In the genomic region with DNA sequence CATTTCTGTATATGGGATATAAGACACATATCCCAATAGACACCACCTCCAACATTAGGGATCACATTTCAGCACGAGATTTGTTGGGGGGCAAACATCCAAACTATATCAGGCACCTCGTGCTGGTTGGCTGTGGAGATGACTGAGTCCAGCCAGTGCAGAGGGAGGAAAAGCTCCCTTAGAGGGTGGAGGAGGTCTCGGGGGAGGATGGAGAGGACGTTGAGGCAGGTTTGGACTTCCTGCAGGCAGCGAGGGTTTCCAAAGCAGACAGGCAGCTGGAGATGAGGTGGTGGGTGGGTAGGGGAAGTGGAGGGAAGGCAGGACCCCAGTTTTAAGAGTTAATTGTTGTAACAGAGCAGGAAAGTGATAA, we compare ENCODE assay signal across 23 cellular contexts. TPM values are rescaled to one million over a fixed set of nuclear protein-coding genes. Genes with fewer than 3 reads are reported as not detected.
DNase-seq lines count a peak whose midpoint lies in the region; ATAC-seq and TF ChIP-seq lines count a peak whose summit lies in the region.
"Had no signal": no experiment of that assay in that cellular context is flagged by ENCODE, and none has a peak within 500 bp of the region (broad histone marks: within the 10 kb centered on the region; RNA-seq: fewer than 3 reads in every experiment).

No MANE protein-coding gene starts in this region.

- TF ChIP-seq CTCF in glutamatergic neuron (IDR thresholded peaks at IDR 0.05; ENCODE audit: partially characterized antibody, unreplicated experiment), result no peak

- no peak for ATAC-seq in T-cell (replicated peaks in 1 of 4)
- ATAC-seq in activated CD4-positive, alpha-beta T cell treated with anti-CD3 and anti-CD28 coated beads for 36 hours, result no peak
- ATAC-seq in effector memory CD8-positive, alpha-beta T cell (replicated peaks), result no peak

- peak overlapping the region in 3 of 11 experiments; percentile 2 to 85 (median 79); a peak in 3 of 22 replicates for H3K9ac ChIP-seq in BLaER1 treated with 17β-estradiol and CSF1 and Interleukin-3, amounts not matched to agents 10 nM and 100 nM
- H3K9ac ChIP-seq in skeletal muscle tissue (ENCODE audit: low read depth in 1 of 3, low read length in 3 of 3), result no peak overlapping the region

- DNase-seq in T-cell (no peak), glutamatergic neuron (no peak), medulla oblongata (ENCODE audit: extremely low spot score) (no peak)
- no peak for DNase-seq in activated CD4-positive, alpha-beta T cell treated with anti-CD3 and anti-CD28 coated beads for 36 hours
- DNase-seq in effector memory CD8-positive, alpha-beta T cell, result no peak
- no peak for DNase-seq in activated CD8-positive, alpha-beta memory T cell treated with anti-CD3 and anti-CD28 coated beads for 24 hours
- DNase-seq: activated CD4-positive, CD25-positive, alpha-beta regulatory T cell treated with anti-CD3 and anti-CD28 coated beads, Interleukin-2, amount 50 U/mL, for 72 hours; activated naive CD4-positive, alpha-beta T cell treated with anti-CD3 and anti-CD28 coated beads for 36 hours; activated T-cell treated with anti-CD3 and anti-CD28 coated beads, Interleukin-2, amount 50 U/mL, for 48 hours; cortex of kidney; DMS 273 treated with DMSO at 0.1 percent for 48 hours; immature natural killer cell; MM.1S; NCI-H146; NCI-H2171 treated with DMSO at 0.1 percent for 48 hours; stimulated activated CD4-positive, alpha-beta T cell treated with anti-CD3 and anti-CD28 coated beads, Interleukin-2, amount 100 ng/mL, for 48 hours; stimulated activated naive CD8-positive, alpha-beta T cell treated with anti-CD3 and anti-CD28 coated beads, Interleukin-15, Interleukin-2, amounts not matched to agents 100 U/mL and 50 U/mL, for 24 hours had no signal

- POLR2A ChIA-PET in T-cell (lab: Charles Lee), result no interaction called here
- POLR2A ChIA-PET in activated CD4-positive, alpha-beta T cell treated with anti-CD3 and anti-CD28 coated beads for 36 hours (lab: Charles Lee), result no interaction called here

- peaks cover 34 to 42% (median 40%) of the 10 kb centered on the region in 3 donors for H3K4me1 Mint-ChIP-seq in T-cell
- H3K4me1 Mint-ChIP-seq in glutamatergic neuron (ENCODE audit: low read depth, unreplicated experiment), result peaks cover 55% of the 10 kb centered on the region
- peaks cover 33% of the 10 kb centered on the region for H3K4me1 Mint-ChIP-seq in activated CD4-positive, alpha-beta T cell treated with anti-CD3 and anti-CD28 coated beads for 36 hours
- H3K4me1 Mint-ChIP-seq in effector memory CD8-positive, alpha-beta T cell (ENCODE audit: low read depth in 2 of 2), result peaks cover 8 to 28% of the 10 kb centered on the region in 2 donors

- H4K20me1 ChIP-seq in BLaER1 treated with 17β-estradiol and CSF1 and Interleukin-3, amounts not matched to agents 10 nM and 100 nM, result peaks cover 0 to 16% (median 0%) of the 10 kb centered on the region in 11 experiments; a peak in 2 of 22 replicates

- no peaks in the 10 kb centered on the region for H3K27me3 ChIP-seq in BLaER1 treated with 17β-estradiol and CSF1 and Interleukin-3, amounts not matched to agents 10 nM and 100 nM
- no peaks in the 10 kb centered on the region for H3K27me3 ChIP-seq in skeletal muscle tissue (ENCODE audit: control insufficient read depth in 3 of 3, insufficient read depth in 3 of 3, low read length in 3 of 3)
- H3K27me3 ChIP-seq: cardiac muscle cell had no signal

- H3K36me3 Mint-ChIP-seq in T-cell (peaks cover 7% of the 10 kb centered on the region), glutamatergic neuron (ENCODE audit: unreplicated experiment) (peaks cover 11% of the 10 kb centered on the region)
- no peaks in the 10 kb centered on the region for H3K36me3 Mint-ChIP-seq in activated CD4-positive, alpha-beta T cell treated with anti-CD3 and anti-CD28 coated beads for 36 hours (ENCODE audit: low read depth)
- H3K36me3 Mint-ChIP-seq in effector memory CD8-positive, alpha-beta T cell (ENCODE audit: insufficient read depth), result peaks cover 10% of the 10 kb centered on the region
- H3K36me3 Mint-ChIP-seq: immature natural killer cell had no signal

- H3K27me3 Mint-ChIP-seq in T-cell, result no peaks in the 10 kb centered on the region
- H3K27me3 Mint-ChIP-seq in glutamatergic neuron (ENCODE audit: unreplicated experiment), result peaks cover 17% of the 10 kb centered on the region
- no peaks in the 10 kb centered on the region for H3K27me3 Mint-ChIP-seq in activated CD4-positive, alpha-beta T cell treated with anti-CD3 and anti-CD28 coated beads for 36 hours
- peaks cover 0 to 7% of the 10 kb centered on the region in 2 donors for H3K27me3 Mint-ChIP-seq in effector memory CD8-positive, alpha-beta T cell

- CTCF ChIA-PET in T-cell (lab: Charles Lee), result interaction anchor here (0.6 to 1.7 kb wide), 2 partner anchors 11 to 77 kb away, joined by 3 to 4 read pairs; no protein-coding TSS in a partner anchor
- CTCF ChIA-PET in activated CD4-positive, alpha-beta T cell treated with anti-CD3 and anti-CD28 coated beads for 36 hours (lab: Charles Lee), result interaction anchor here (0.7 to 1.6 kb wide), 3 partner anchors 10 to 11 kb away, joined by 3 to 6 read pairs (median 5); no protein-coding TSS in a partner anchor

- intact Hi-C loops in activated CD4-positive, alpha-beta T cell treated with anti-CD3 and anti-CD28 coated beads for 36 hours (cut with DNase I, micrococcal nuclease), result no loop called here

- no peak overlapping the region for H3K4me3 ChIP-seq in BLaER1 treated with 17β-estradiol and CSF1 and Interleukin-3, amounts not matched to agents 10 nM and 100 nM
- H3K4me3 ChIP-seq in skeletal muscle tissue (ENCODE audit: low read length in 3 of 3), result peak overlapping the region in 1 of 3 donors; percentile 15
- H3K4me3 ChIP-seq: cardiac muscle cell, SK-N-MC had no signal

- peaks cover 41 to 91% (median 49%) of the 10 kb centered on the region in 10 experiments for H3K4me1 ChIP-seq in BLaER1 treated with 17β-estradiol and CSF1 and Interleukin-3, amounts not matched to agents 10 nM and 100 nM
- peaks cover 73 to 77% (median 76%) of the 10 kb centered on the region in 3 donors for H3K4me1 ChIP-seq in skeletal muscle tissue (ENCODE audit: control insufficient read depth in 3 of 3, insufficient read depth in 3 of 3, low read length in 3 of 3)

- H3K36me3 ChIP-seq in BLaER1 treated with 17β-estradiol and CSF1 and Interleukin-3, amounts not matched to agents 10 nM and 100 nM, result peaks cover 0 to 32% (median 0%) of the 10 kb centered on the region in 11 experiments; a peak in 7 of 22 replicates
- H3K36me3 ChIP-seq in skeletal muscle tissue (ENCODE audit: control insufficient read depth in 3 of 3, insufficient read depth in 3 of 3, low read length in 3 of 3), result peaks cover 0 to 1% (median 0%) of the 10 kb centered on the region in 3 donors
- H3K36me3 ChIP-seq: cardiac muscle cell had no signal

- peak overlapping the region; percentile 63 to 93 (median 77) for H3K4me2 ChIP-seq in BLaER1 treated with 17β-estradiol and CSF1 and Interleukin-3, amounts not matched to agents 10 nM and 100 nM

- H3K27ac Mint-ChIP-seq in T-cell (peak overlapping the region; percentile 75 to 78), glutamatergic neuron (ENCODE audit: unreplicated experiment) (no peak overlapping the region)
- H3K27ac Mint-ChIP-seq in activated CD4-positive, alpha-beta T cell treated with anti-CD3 and anti-CD28 coated beads for 36 hours, result no peak overlapping the region
- H3K27ac Mint-ChIP-seq in effector memory CD8-positive, alpha-beta T cell, result peak overlapping the region in 1 of 2 donors; percentile 91
- H3K27ac Mint-ChIP-seq: activated naive CD4-positive, alpha-beta T cell treated with anti-CD3 and anti-CD28 coated beads for 36 hours; immature natural killer cell had no signal

- no peaks in the 10 kb centered on the region for H3K9me3 Mint-ChIP-seq in T-cell
- H3K9me3 Mint-ChIP-seq in glutamatergic neuron (ENCODE audit: unreplicated experiment), result peaks cover 13% of the 10 kb centered on the region
- H3K9me3 Mint-ChIP-seq in activated CD4-positive, alpha-beta T cell treated with anti-CD3 and anti-CD28 coated beads for 36 hours (ENCODE audit: low read depth), result no peaks in the 10 kb centered on the region
- H3K9me3 Mint-ChIP-seq in effector memory CD8-positive, alpha-beta T cell, result no peaks in the 10 kb centered on the region
- H3K9me3 Mint-ChIP-seq: activated naive CD4-positive, alpha-beta T cell treated with anti-CD3 and anti-CD28 coated beads for 36 hours; IgD-negative memory B cell; immature natural killer cell had no signal

- H3K4me3 Mint-ChIP-seq in T-cell (no peak overlapping the region), glutamatergic neuron (ENCODE audit: unreplicated experiment) (peak overlapping the region; percentile 46)
- H3K4me3 Mint-ChIP-seq in activated CD4-positive, alpha-beta T cell treated with anti-CD3 and anti-CD28 coated beads for 36 hours, result no peak overlapping the region
- peak overlapping the region in 1 of 2 donors; percentile 60 for H3K4me3 Mint-ChIP-seq in effector memory CD8-positive, alpha-beta T cell
- H3K4me3 Mint-ChIP-seq: activated naive CD4-positive, alpha-beta T cell treated with anti-CD3 and anti-CD28 coated beads for 36 hours; IgD-negative memory B cell; immature natural killer cell had no signal

- peak overlapping the region in 6 of 11 experiments; percentile 13 to 94 (median 86); a peak in 8 of 22 replicates for H3K27ac ChIP-seq in BLaER1 treated with 17β-estradiol and CSF1 and Interleukin-3, amounts not matched to agents 10 nM and 100 nM
- peak overlapping the region; percentile 68 for H3K27ac ChIP-seq in skeletal muscle tissue (ENCODE audit: low read depth, low read length)
- H3K27ac ChIP-seq: RWPE1, SK-N-MC had no signal

- peaks cover 0 to 12% (median 0%) of the 10 kb centered on the region in 11 experiments; a peak in 2 of 22 replicates for H3K9me3 ChIP-seq in BLaER1 treated with 17β-estradiol and CSF1 and Interleukin-3, amounts not matched to agents 10 nM and 100 nM (replicated peaks in 1 of 11)
- H3K9me3 ChIP-seq in skeletal muscle tissue (ENCODE audit: control insufficient read depth in 3 of 3, low read length in 3 of 3), result no peaks in the 10 kb centered on the region

RNA-seq across cellular contexts. Expression of gene EEPD1, which starts 56.7 kb away (rescaled TPM):
- total RNA-seq in T-cell (10 to 100 TPM in 1 of 5 donors, 1 to 10 TPM in 4; 2.7 to 16.2 (median 4.2) TPM), glutamatergic neuron (ENCODE audit: unreplicated experiment) (63.9 TPM), skeletal muscle tissue (12.5 TPM)
- total RNA-seq in activated CD4-positive, alpha-beta T cell treated with anti-CD3 and anti-CD28 coated beads for 36 hours, result 1 to 10 TPM; 1.3 TPM

Comparison
In these comparisons a context has a peak if more than half of its experiments do, and no peak if none do; other contexts are left out.
1. H3K27ac Mint-ChIP-seq: peak in T-cell (2 of 2); none in glutamatergic neuron (single experiment) and activated CD4-positive, alpha-beta T cell treated with anti-CD3 and anti-CD28 coated beads for 36 hours (single experiment).